9 cellular contexts compared by ENCODE assay signal in the genomic region with DNA sequence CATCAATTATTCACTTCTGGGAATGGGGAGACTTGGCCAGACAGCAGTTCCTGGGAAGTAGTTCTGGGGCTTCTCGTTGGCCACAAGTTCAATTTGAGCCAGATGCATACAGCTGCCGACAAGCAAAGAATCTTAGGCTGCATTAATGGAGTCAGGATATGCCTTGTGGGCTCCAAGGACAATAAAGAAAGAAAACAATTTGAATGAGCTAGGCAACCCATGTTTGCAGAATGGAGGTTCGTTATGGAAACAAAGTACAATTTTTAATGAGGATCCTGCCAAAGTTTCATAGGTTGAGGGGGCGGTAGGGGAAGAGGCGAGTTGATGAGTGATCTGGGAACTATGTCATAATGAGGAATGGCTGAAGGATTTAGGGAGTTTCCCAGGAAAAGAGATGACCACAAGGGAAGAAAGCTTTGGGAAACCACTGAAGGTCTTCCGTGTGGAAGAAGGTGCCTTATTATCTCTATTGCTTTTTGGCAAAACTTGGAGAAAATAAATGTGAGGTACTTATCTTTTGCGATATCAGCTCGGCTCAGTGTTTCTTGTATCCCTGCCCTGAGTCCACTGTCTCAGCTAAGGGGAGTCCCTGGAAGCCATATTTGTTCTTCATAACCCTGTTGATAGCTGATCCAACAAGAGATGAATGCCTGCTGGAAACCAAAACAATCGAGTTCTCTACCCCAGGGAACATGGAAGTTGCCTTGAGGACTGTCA.
A peak's percentile ranks its signal among the peaks of the same experiment; 100 is the strongest.
DNase-seq lines count a peak whose midpoint lies in the region; ATAC-seq lines count a peak whose summit lies in the region.
"Had no signal": no experiment of that assay in that cellular context is flagged by ENCODE, and none has a peak within 500 bp of the region (broad histone marks: within the 10 kb centered on the region; RNA-seq: fewer than 3 reads in every experiment).

No MANE protein-coding gene starts in this region.

- no peaks in the 10 kb centered on the region for H3K36me3 ChIP-seq in SK-N-MC (ENCODE audit: insufficient read depth, low read length)

- no peak for ATAC-seq in stimulated activated naive CD8-positive, alpha-beta T cell treated with anti-CD3 and anti-CD28 coated beads, Interleukin-15, amount 100 ng/mL, for 72 hours

- DNase-seq in EH (ENCODE audit: low read depth), result peak; percentile 99
- no peak for DNase-seq in SK-N-MC (ENCODE audit: low read depth, low spot score)
- DNase-seq in fibroblast of peridontal ligament (ENCODE audit: extremely low read depth), result peak; percentile 95
- peak; percentile 94 for DNase-seq in renal cortical epithelial cell (ENCODE audit: low read depth)
- DNase-seq in NCI-H82 treated with DMSO at 0.1 percent for 48 hours (lab: John Stamatoyannopoulos, UW; ENCODE audit: unreplicated experiment), result no peak
- DNase-seq in NCI-H524 treated with DMSO at 0.1 percent for 48 hours (lab: John Stamatoyannopoulos, UW), result no peak
- no peak for DNase-seq in stimulated activated naive CD8-positive, alpha-beta T cell treated with anti-CD3 and anti-CD28 coated beads, Interleukin-15, amount 100 ng/mL, for 72 hours
- DNase-seq in activated CD4-positive, CD25-positive, alpha-beta regulatory T cell treated with anti-CD3 and anti-CD28 coated beads, Interleukin-2, amount 50 U/mL, for 72 hours, result no peak
- DNase-seq: T-helper 2 cell had no signal

- H3K9ac ChIP-seq in SK-N-MC (ENCODE audit: insufficient read length), result no peak overlapping the region

- H3K27me3 Mint-ChIP-seq in stimulated activated naive CD8-positive, alpha-beta T cell treated with anti-CD3 and anti-CD28 coated beads, Interleukin-15, amount 100 ng/mL, for 72 hours, result no peaks in the 10 kb centered on the region

- no peaks in the 10 kb centered on the region for H3K9me3 Mint-ChIP-seq in stimulated activated naive CD8-positive, alpha-beta T cell treated with anti-CD3 and anti-CD28 coated beads, Interleukin-15, amount 100 ng/mL, for 72 hours

- peaks cover 10% of the 10 kb centered on the region for H3K4me1 Mint-ChIP-seq in stimulated activated naive CD8-positive, alpha-beta T cell treated with anti-CD3 and anti-CD28 coated beads, Interleukin-15, amount 100 ng/mL, for 72 hours

- peak overlapping the region; percentile 74 for H3K27ac ChIP-seq in SK-N-MC

- H3K9me3 ChIP-seq in SK-N-MC (ENCODE audit: low read depth, low read length), result no peaks in the 10 kb centered on the region

- H3K4me3 ChIP-seq in SK-N-MC, result no peak overlapping the region

- H3K4me3 Mint-ChIP-seq in stimulated activated naive CD8-positive, alpha-beta T cell treated with anti-CD3 and anti-CD28 coated beads, Interleukin-15, amount 100 ng/mL, for 72 hours, result no peak overlapping the region

- H3K27ac Mint-ChIP-seq in stimulated activated naive CD8-positive, alpha-beta T cell treated with anti-CD3 and anti-CD28 coated beads, Interleukin-15, amount 100 ng/mL, for 72 hours, result peak overlapping the region in 1 of 2 donors; percentile 13

Comparison
In these comparisons a context has a peak if more than half of its experiments do, and no peak if none do; other contexts are left out.
1. DNase-seq: peak in EH (single experiment), fibroblast of peridontal ligament (single experiment) and renal cortical epithelial cell (single experiment); none in SK-N-MC (single experiment), NCI-H82 treated with DMSO at 0.1 percent for 48 hours (single experiment), NCI-H524 treated with DMSO at 0.1 percent for 48 hours (single experiment), stimulated activated naive CD8-positive, alpha-beta T cell treated with anti-CD3 and anti-CD28 coated beads, Interleukin-15, amount 100 ng/mL, for 72 hours (0 of 2) and activated CD4-positive, CD25-positive, alpha-beta regulatory T cell treated with anti-CD3 and anti-CD28 coated beads, Interleukin-2, amount 50 U/mL, for 72 hours (single experiment).